Comparison of ENCODE assay signal across 22 cellular contexts in the genomic region with DNA sequence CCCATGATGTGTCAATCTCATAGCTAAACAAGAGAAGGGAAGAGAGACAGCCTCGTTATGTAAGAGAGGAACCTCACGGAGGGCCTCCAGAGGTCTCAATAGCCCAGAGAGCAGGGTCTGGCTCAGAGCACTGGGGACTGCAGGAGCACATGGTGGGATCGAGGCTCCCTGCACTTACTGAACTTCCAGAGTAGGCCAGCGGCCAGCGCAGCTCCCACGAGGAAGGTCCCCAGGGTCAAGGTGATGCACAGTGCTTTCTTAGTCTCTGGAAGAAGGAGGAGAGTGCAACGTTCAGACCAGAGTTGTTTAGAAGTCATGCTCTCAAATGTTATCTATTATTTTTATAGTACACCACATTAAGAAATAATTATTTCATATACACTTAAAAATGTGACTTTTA. TPM values are rescaled to one million over a fixed set of nuclear protein-coding genes. Genes with fewer than 3 reads are reported as not detected.
DNase-seq lines count a peak whose midpoint lies in the region; FAIRE-seq and TF ChIP-seq lines count a peak whose summit lies in the region.
"Had no signal": no experiment of that assay in that cellular context is flagged by ENCODE, and none has a peak within 500 bp of the region (broad histone marks: within the 10 kb centered on the region; RNA-seq: fewer than 3 reads in every experiment).

No MANE protein-coding gene starts in this region.

- peaks cover 1% of the 10 kb centered on the region; the same call in 1 of the 2 replicates for H3K23me2 ChIP-seq in H1 (ENCODE audit: low read depth, low read length)

- H3K18ac ChIP-seq in H1 (ENCODE audit: extremely low read depth, low read length) = no peak overlapping the region

- no peak overlapping the region for H3K23ac ChIP-seq in H1 (ENCODE audit: insufficient read length)

- H3K9me3 ChIP-seq in H1 (ENCODE audit: insufficient read depth in 2 of 2, low read depth in 1 of 2, low read length in 1 of 2) (no peaks in the 10 kb centered on the region), ovary (no peaks in the 10 kb centered on the region), stomach (no peaks in the 10 kb centered on the region)

- no peak overlapping the region for H3K9ac ChIP-seq in H1 (replicated peaks in 1 of 4; ENCODE audit: extremely low read depth in 1 of 4, low read depth in 3 of 4, low read length in 3 of 4)

- no peak overlapping the region for H3K56ac ChIP-seq in H1 (replicated peaks; ENCODE audit: insufficient read length, low read depth, low read length)

- peaks cover 0 to 8% (median under 1%) of the 10 kb centered on the region in 4 experiments; a peak in 3 of 8 replicates for H3K36me3 ChIP-seq in H1 (ENCODE audit: control insufficient read depth in 2 of 4, insufficient read depth in 4 of 4, low read length in 3 of 4)
- H3K36me3 ChIP-seq in ovary = no peaks in the 10 kb centered on the region
- H3K36me3 ChIP-seq in stomach = peaks cover 24 to 71% (median 53%) of the 10 kb centered on the region in 4 donors

- H3K4ac ChIP-seq in H1 (replicated peaks; ENCODE audit: insufficient read length, low read depth, low read length) = no peak overlapping the region

- H3K79me1 ChIP-seq in H1 (ENCODE audit: low read depth, low read length) = no peaks in the 10 kb centered on the region

- H3K27me3 ChIP-seq in H1 (replicated peaks in 1 of 4; ENCODE audit: control insufficient read depth in 3 of 4, extremely low read depth in 1 of 4, insufficient read depth in 3 of 4, low read length in 3 of 4) = no peaks in the 10 kb centered on the region
- H3K27me3 ChIP-seq in ovary = no peaks in the 10 kb centered on the region
- no peaks in the 10 kb centered on the region for H3K27me3 ChIP-seq in stomach

- CTCF ChIA-PET in H1 (lab: Charles Lee; ENCODE audit: partially characterized antibody) = interaction anchor here (1.3 kb wide), 1 partner anchor 207 kb away, joined by 5 read pairs; no protein-coding TSS in a partner anchor

- H4K8ac ChIP-seq in H1 (ENCODE audit: extremely low read depth, insufficient read depth, low read length) = peak overlapping the region; percentile 80; the same call in 1 of the 2 replicates

- TF ChIP-seq RAD21 in H1 (IDR thresholded peaks at IDR 0.05 in 1 of 2, conservative IDR thresholded peaks at IDR 0.05 in 1 of 2; ENCODE audit: low read depth in 2 of 2, low read length in 2 of 2) = no peak

- no peak overlapping the region for H2AK5ac ChIP-seq in H1 (ENCODE audit: low read depth, low read length)

- 93% methylated on average over 7 of the region's 7 CpGs; no CpG with 5 or more reads in 1 of the 2 experiments for WGBS in H1 (ENCODE audit: extremely low coverage in 1 of 2, insufficient coverage in 1 of 2, insufficient read length in 1 of 2, insufficient replicate concordance in 2 of 2, low coverage in 1 of 2, low lambda C conversion rate in 2 of 2, missing lambda C conversion rate in 1 of 2), 2 experiments
- WGBS in ovary, 3 donors = 11 to 32% (median 21%) methylated on average over 7 of the region's 7 CpGs
- 55 to 75% (median 58%) methylated on average over 7 of the region's 7 CpGs for WGBS in stomach, 5 donors

- no peak overlapping the region for H3K4me3 ChIP-seq in H1 (ENCODE audit: extremely low read depth in 1 of 4, insufficient read depth in 2 of 4, low read depth in 3 of 4, low read length in 4 of 4)
- H3K4me3 ChIP-seq in ovary = no peak overlapping the region
- H3K4me3 ChIP-seq in stomach = no peak overlapping the region

- POLR2A ChIA-PET in H1 (lab: Charles Lee; ENCODE audit: partially characterized antibody) = no interaction called here

- H4K20me1 ChIP-seq in H1 (replicated peaks in 1 of 2; ENCODE audit: control insufficient read depth in 1 of 2, insufficient read depth in 2 of 2, low read length in 2 of 2) = no peaks in the 10 kb centered on the region

- H2BK12ac ChIP-seq in H1 (ENCODE audit: low read depth, low read length) = no peak overlapping the region

- no peak for FAIRE-seq in H1 (lab: Jason Lieb, UNC)
- FAIRE-seq: GM12891, GM18507 had no signal

- TF ChIP-seq EP300 in H1 (IDR thresholded peaks at IDR 0.05; ENCODE audit: borderline replicate concordance in 1 of 2, low read depth in 2 of 2, low read length in 2 of 2) = no peak
- TF ChIP-seq EP300 in ovary (IDR thresholded peaks at IDR 0.05) = no peak
- no peak for TF ChIP-seq EP300 in stomach (IDR thresholded peaks at IDR 0.05)

- H3K14ac ChIP-seq in H1 (ENCODE audit: insufficient read length) = no peak overlapping the region

- H2AFZ ChIP-seq in H1 (ENCODE audit: low read length) = no peak overlapping the region

- H2BK120ac ChIP-seq in H1 (replicated peaks; ENCODE audit: low read depth, low read length) = no peak overlapping the region

- no peak overlapping the region for H3K27ac ChIP-seq in H1 (ENCODE audit: low read depth, low read length)
- no peak overlapping the region for H3K27ac ChIP-seq in ovary
- H3K27ac ChIP-seq in stomach = peak overlapping the region; percentile 2 to 80 (median 44)

- no peaks in the 10 kb centered on the region for H3K79me2 ChIP-seq in H1 (ENCODE audit: control insufficient read depth in 1 of 2, insufficient read depth in 2 of 2, low read length in 2 of 2)

- H2BK20ac ChIP-seq in H1 (ENCODE audit: low read length) = no peak overlapping the region

- no peak overlapping the region for H4K5ac ChIP-seq in H1 (ENCODE audit: insufficient read length, low read depth, low read length)

- no peak for TF ChIP-seq POLR2A in H1 (IDR thresholded peaks at IDR 0.05; ENCODE audit: control extremely low read depth in 1 of 2, low read depth in 2 of 2, low read length in 2 of 2)
- no peak for TF ChIP-seq POLR2A in ovary (IDR thresholded peaks at IDR 0.05)
- no peak for TF ChIP-seq POLR2A in stomach (IDR thresholded peaks at IDR 0.05)

- no peak overlapping the region for H2BK5ac ChIP-seq in H1 (ENCODE audit: low read depth, low read length)

- no peak overlapping the region for H3K4me2 ChIP-seq in H1 (ENCODE audit: insufficient read depth in 1 of 2, low read depth in 2 of 2, low read length in 2 of 2)

- H2BK15ac ChIP-seq in H1 (ENCODE audit: low read length) = no peak overlapping the region

- H3K4me1 ChIP-seq in H1 (replicated peaks in 1 of 4; ENCODE audit: control insufficient read depth in 3 of 4, insufficient read depth in 4 of 4, low read length in 3 of 4) (no peaks in the 10 kb centered on the region), ovary (ENCODE audit: insufficient read depth) (peaks cover 7% of the 10 kb centered on the region), stomach (peaks cover 41 to 90% (median 51%) of the 10 kb centered on the region in 4 donors)

- no peak for TF ChIP-seq CTCF in H1 (IDR thresholded peaks at IDR 0.05; ENCODE audit: control extremely low read depth in 1 of 3, insufficient read depth in 1 of 3, low read depth in 1 of 3, low read length in 3 of 3)
- TF ChIP-seq CTCF in ovary (IDR thresholded peaks at IDR 0.05) = no peak
- TF ChIP-seq CTCF in stomach (IDR thresholded peaks at IDR 0.05) = no peak

- intact Hi-C loops in ovary (cut with DNase I) = loop anchor here in 1 of 4 donors (10.0 kb wide), 1 partner anchor 1005 kb away; the partner anchor contains the start of gene RSPH1
- intact Hi-C loops in stomach (cut with DNase I; ENCODE audit: low total_unique reads) = no loop called here

- H4K91ac ChIP-seq in H1 (replicated peaks; ENCODE audit: insufficient read length, low read length) = no peak overlapping the region

- no peak for DNase-seq in H1 (ENCODE audit: low read depth in 1 of 2, low spot score in 2 of 2)
- peak in 3 of 5 donors; percentile 53 to 66 (median 58) for DNase-seq in ovary
- no peak for DNase-seq in stomach
- no peak for DNase-seq in activated effector memory CD4-positive, alpha-beta T cell treated with anti-CD3 and anti-CD28 coated beads, Interleukin-2, amount 50 U/mL, for 16 hours
- no peak for DNase-seq in HK-2 (ENCODE audit: unreplicated experiment)
- no peak for DNase-seq in retina
- DNase-seq: C1 segment of cervical spinal cord; Calu3; CD4-positive, alpha-beta memory T cell; COR-L47; DMS53; DMS79 treated with DMSO at 0.1 percent for 48 hours; GF-D8; GOT3; H7; HCEC 1CT had no signal

TF ChIP-seq in H1, 55 proteins besides CTCF, POLR2A, EP300 and RAD21:
- no peak for TF ChIP-seq HDAC6 (IDR thresholded peaks at IDR 0.05; ENCODE audit: low read depth, low read length)

RNA-seq across cellular contexts. Expression of gene TMPRSS2, which starts 18.6 kb away (rescaled TPM):
- 9.2 and 13.2 TPM in 2 replicates for total RNA-seq in H1 (2021; fragmentation: NEBNext Ultra II Directional; extraction: Animal tissue kit (Norgen Biotek cat#: 25700))
- polyA plus RNA-seq in H1 (2011; rRNA removed) (10.5 and 11.0 TPM in 2 replicates), ovary (under 1 TPM in 1 of 2 donors, not detected in 1; 0.01 TPM), stomach (100 to 1,000 TPM in 1 of 3 donors, 10 to 100 TPM in 2; 58.2 to 106 (median 59.2) TPM)
- polyA plus RNA-seq in H1 (2011; cell fraction: cytosol; rRNA removed) = 10.5 TPM
- polyA plus RNA-seq in H1 (2011; cell fraction: nucleus; rRNA removed) = 11.6 TPM
- polyA plus RNA-seq in H1 (2012, experiment 1 of 2) = 10.1 to 11.1 TPM (median 10.6 TPM) in 4 replicates
- polyA plus RNA-seq in H1 (2012, experiment 2 of 2) = 4.4 TPM
- 4.3 TPM for polyA plus RNA-seq in H1 (2013, experiment 1 of 2)
- 3.7 TPM for polyA plus RNA-seq in H1 (2013, experiment 2 of 2)
- 11.0 and 12.8 TPM in 2 replicates for polyA minus RNA-seq in H1 (2011; rRNA and poly(A)+ RNA removed)
- polyA minus RNA-seq in H1 (2011; cell fraction: cytosol; rRNA and poly(A)+ RNA removed) = 4.9 TPM
- 10.0 TPM for polyA minus RNA-seq in H1 (2011; cell fraction: nucleus; rRNA and poly(A)+ RNA removed)
- total RNA-seq in ovary (1 to 10 TPM in 3 of 7 donors, under 1 TPM in 2, not detected in 2; 0.60 to 3.0 (median 1.7) TPM), stomach (100 to 1,000 TPM; 102 to 554 (median 195) TPM)
- total RNA-seq: A172; A673; CD4-positive, alpha-beta memory T cell; G401 had no signal
- polyA plus RNA-seq: BJ; CD4-positive, alpha-beta memory T cell had no signal

Comparison
In these comparisons a context has a peak if more than half of its experiments do, and no peak if none do; other contexts are left out.
1. DNase-seq: peak in ovary (3 of 5); none in H1 (0 of 2), stomach (single experiment), activated effector memory CD4-positive, alpha-beta T cell treated with anti-CD3 and anti-CD28 coated beads, Interleukin-2, amount 50 U/mL, for 16 hours (single experiment), HK-2 (single experiment) and retina (single experiment).
2. H3K27ac ChIP-seq: peak in stomach (5 of 5); none in H1 (single experiment) and ovary (0 of 2).